ENCODE assay signal across 27 cellular contexts in genomic region chrX:23251043-23251442, GRCh38.
"Had no signal": no experiment of that assay in that cellular context is flagged by ENCODE, and none has a peak within 500 bp of the region (broad histone marks: within the 10 kb centered on the region; RNA-seq: fewer than 3 reads in every experiment).

No MANE protein-coding gene starts in this region.

- H3K9me3 ChIP-seq: colonic mucosa, gastrocnemius medialis, lower lobe of right lung, mucosa of descending colon had no signal

- H3K27me3 ChIP-seq: colonic mucosa, esophagus squamous epithelium, gastrocnemius medialis, heart right ventricle, left lung had no signal

- H3K4me3 Mint-ChIP-seq: dendritic cell treated with granulocyte-macrophage colony-stimulating factor and Interleukin-4, amounts not matched to agents 40 ng/mL and 50 ng/mL, for 4 days; effector memory CD8-positive, alpha-beta T cell; endodermal cell; mesothelial cell of epicardium had no signal

- H3K27ac Mint-ChIP-seq: dendritic cell treated with granulocyte-macrophage colony-stimulating factor and Interleukin-4, amounts not matched to agents 40 ng/mL and 50 ng/mL, for 4 days; effector memory CD8-positive, alpha-beta T cell; endodermal cell; mesothelial cell of epicardium had no signal

- H3K36me3 Mint-ChIP-seq: mesothelial cell of epicardium had no signal

- FAIRE-seq: endometrium, islet of Langerhans, keratinocyte had no signal

- H3K27me3 Mint-ChIP-seq: dendritic cell treated with granulocyte-macrophage colony-stimulating factor and Interleukin-4, amounts not matched to agents 40 ng/mL and 50 ng/mL, for 4 days; effector memory CD8-positive, alpha-beta T cell had no signal

- H3K27ac ChIP-seq: colonic mucosa, epithelial cell of prostate, esophagus squamous epithelium, gastrocnemius medialis, heart right ventricle, left lung, lower lobe of right lung had no signal

- ATAC-seq: effector memory CD8-positive, alpha-beta T cell; esophagus mucosa; gastrocnemius medialis; heart right ventricle; left cardiac atrium; left lung; left ventricle myocardium superior; lower lobe of right lung; mucosa of descending colon had no signal

- H3K4me1 Mint-ChIP-seq: endodermal cell, mesothelial cell of epicardium had no signal

- H3K36me3 ChIP-seq: colonic mucosa, esophagus squamous epithelium, gastrocnemius medialis, heart right ventricle, left lung, lower lobe of right lung had no signal

- H3K4me3 ChIP-seq: colonic mucosa, esophagus squamous epithelium, gastrocnemius medialis, heart right ventricle, left lung, lower lobe of right lung, mucosa of descending colon had no signal

- DNase-seq: colonic mucosa; cortex of kidney; effector CD8-positive, alpha-beta T cell; effector memory CD8-positive, alpha-beta T cell; endodermal cell; erythroblast; esophagus squamous epithelium; foreskin fibroblast; foreskin melanocyte; gastrocnemius medialis; glutamatergic neuron; head of caudate nucleus; heart right ventricle; hippocampal formation; left cardiac atrium; left lung; left ventricle myocardium superior; lower lobe of right lung; mesenchymal stem cell; mucosa of descending colon had no signal

- H3K4me1 ChIP-seq: colonic mucosa, esophagus squamous epithelium, gastrocnemius medialis, heart right ventricle, left lung, lower lobe of right lung had no signal
